16 cellular contexts compared by ENCODE assay signal in genomic region chr15:101062471-101063171, GRCh38.
A peak's percentile ranks its signal among the peaks of the same experiment; 100 is the strongest.
DNase-seq lines count a peak whose midpoint lies in the region; ATAC-seq and TF ChIP-seq lines count a peak whose summit lies in the region.
"Had no signal": no experiment of that assay in that cellular context is flagged by ENCODE, and none has a peak within 500 bp of the region (broad histone marks: within the 10 kb centered on the region; RNA-seq: fewer than 3 reads in every experiment).

No MANE protein-coding gene starts in this region.

- peak; percentile 45 for ATAC-seq in HG03095 (IDR thresholded peaks at IDR 0.05; ENCODE audit: unreplicated experiment)
- peak; percentile 48 for ATAC-seq in esophagus mucosa
- no peak for ATAC-seq in GM19455 (IDR thresholded peaks at IDR 0.05; ENCODE audit: unreplicated experiment)
- ATAC-seq: activated T-cell treated with anti-CD3 and anti-CD28 coated beads, Interleukin-2, amount 50 U/mL, for 72 hours had no signal

- H3K9me3 Mint-ChIP-seq in activated naive CD4-positive, alpha-beta T cell treated with anti-CD3 and anti-CD28 coated beads, Interleukin-2, amount 10 ng/mL, durations not matched to agents 7 days and 5 days: no peaks in the 10 kb centered on the region
- H3K9me3 Mint-ChIP-seq in activated naive CD4-positive, alpha-beta T cell treated with anti-CD3 and anti-CD28 coated beads for 36 hours: no peaks in the 10 kb centered on the region
- no peaks in the 10 kb centered on the region for H3K9me3 Mint-ChIP-seq in type B pancreatic cell
- H3K9me3 Mint-ChIP-seq: activated T-cell treated with anti-CD3 and anti-CD28 coated beads, Interleukin-2, amount 50 U/mL, for 72 hours; natural killer cell had no signal

- TF ChIP-seq CTCF in type B pancreatic cell (conservative IDR thresholded peaks at IDR 0.05): no peak

- CTCF ChIA-PET in activated naive CD4-positive, alpha-beta T cell treated with anti-CD3 and anti-CD28 coated beads, Interleukin-2, amount 10 ng/mL, durations not matched to agents 7 days and 5 days (lab: Charles Lee): interaction anchor here (2.5 kb wide), 1 partner anchor 195 kb away, joined by 9 read pairs; no protein-coding TSS in a partner anchor
- CTCF ChIA-PET in activated naive CD4-positive, alpha-beta T cell treated with anti-CD3 and anti-CD28 coated beads for 36 hours (lab: Charles Lee): interaction anchor here (0.5 kb wide), 1 partner anchor 55 kb away, joined by 4 read pairs; no protein-coding TSS in a partner anchor

- peaks cover 6% of the 10 kb centered on the region for H3K27me3 Mint-ChIP-seq in activated naive CD4-positive, alpha-beta T cell treated with anti-CD3 and anti-CD28 coated beads, Interleukin-2, amount 10 ng/mL, durations not matched to agents 7 days and 5 days
- no peaks in the 10 kb centered on the region for H3K27me3 Mint-ChIP-seq in activated naive CD4-positive, alpha-beta T cell treated with anti-CD3 and anti-CD28 coated beads for 36 hours (ENCODE audit: low read depth)
- H3K27me3 Mint-ChIP-seq in type B pancreatic cell: no peaks in the 10 kb centered on the region

- no peak overlapping the region for H3K4me3 Mint-ChIP-seq in activated naive CD4-positive, alpha-beta T cell treated with anti-CD3 and anti-CD28 coated beads, Interleukin-2, amount 10 ng/mL, durations not matched to agents 7 days and 5 days
- no peak overlapping the region for H3K4me3 Mint-ChIP-seq in activated naive CD4-positive, alpha-beta T cell treated with anti-CD3 and anti-CD28 coated beads for 36 hours
- H3K4me3 Mint-ChIP-seq in type B pancreatic cell: no peak overlapping the region
- H3K4me3 Mint-ChIP-seq: activated T-cell treated with anti-CD3 and anti-CD28 coated beads, Interleukin-2, amount 50 U/mL, for 72 hours; brain; natural killer cell had no signal

- no peak overlapping the region for H3K27ac Mint-ChIP-seq in activated naive CD4-positive, alpha-beta T cell treated with anti-CD3 and anti-CD28 coated beads, Interleukin-2, amount 10 ng/mL, durations not matched to agents 7 days and 5 days
- no peak overlapping the region for H3K27ac Mint-ChIP-seq in activated naive CD4-positive, alpha-beta T cell treated with anti-CD3 and anti-CD28 coated beads for 36 hours
- H3K27ac Mint-ChIP-seq in type B pancreatic cell: no peak overlapping the region
- H3K27ac Mint-ChIP-seq: activated T-cell treated with anti-CD3 and anti-CD28 coated beads, Interleukin-2, amount 50 U/mL, for 72 hours; natural killer cell had no signal

- no peaks in the 10 kb centered on the region for H3K36me3 Mint-ChIP-seq in activated naive CD4-positive, alpha-beta T cell treated with anti-CD3 and anti-CD28 coated beads, Interleukin-2, amount 10 ng/mL, durations not matched to agents 7 days and 5 days
- H3K36me3 Mint-ChIP-seq in activated naive CD4-positive, alpha-beta T cell treated with anti-CD3 and anti-CD28 coated beads for 36 hours (ENCODE audit: low read depth): no peaks in the 10 kb centered on the region
- H3K36me3 Mint-ChIP-seq in type B pancreatic cell: no peaks in the 10 kb centered on the region
- H3K36me3 Mint-ChIP-seq: natural killer cell had no signal

- no peaks in the 10 kb centered on the region for H3K4me1 Mint-ChIP-seq in activated naive CD4-positive, alpha-beta T cell treated with anti-CD3 and anti-CD28 coated beads, Interleukin-2, amount 10 ng/mL, durations not matched to agents 7 days and 5 days
- no peaks in the 10 kb centered on the region for H3K4me1 Mint-ChIP-seq in activated naive CD4-positive, alpha-beta T cell treated with anti-CD3 and anti-CD28 coated beads for 36 hours (ENCODE audit: low read depth)
- peaks cover 10% of the 10 kb centered on the region for H3K4me1 Mint-ChIP-seq in type B pancreatic cell (ENCODE audit: unreplicated experiment)
- H3K4me1 Mint-ChIP-seq: natural killer cell had no signal

- intact Hi-C loops in activated naive CD4-positive, alpha-beta T cell treated with anti-CD3 and anti-CD28 coated beads for 36 hours (cut with micrococcal nuclease): no loop called here

- peak; percentile 16 for DNase-seq in activated naive CD4-positive, alpha-beta T cell treated with anti-CD3 and anti-CD28 coated beads, Interleukin-2, amount 10 ng/mL, durations not matched to agents 7 days and 5 days
- no peak for DNase-seq in activated naive CD4-positive, alpha-beta T cell treated with anti-CD3 and anti-CD28 coated beads for 36 hours
- DNase-seq in type B pancreatic cell (ENCODE audit: extremely low spot score, unreplicated experiment): peak; percentile 36
- DNase-seq in activated CD4-positive, alpha-beta T cell treated with anti-CD3 and anti-CD28 coated beads, Interleukin-2, amount 50 U/mL, for 48 hours: no peak
- no peak for DNase-seq in activated CD4-positive, alpha-beta T cell treated with anti-CD3 and anti-CD28 coated beads for 4 hours
- DNase-seq: activated T-cell treated with anti-CD3 and anti-CD28 coated beads, Interleukin-2, amount 50 U/mL, for 72 hours; DMS53; erythroblast; KBM-7; natural killer cell; NCI-H2171; RPMI8226 had no signal

Comparison
In these comparisons a context has a peak if more than half of its experiments do, and no peak if none do; other contexts are left out.
1. DNase-seq: peak in activated naive CD4-positive, alpha-beta T cell treated with anti-CD3 and anti-CD28 coated beads, Interleukin-2, amount 10 ng/mL, durations not matched to agents 7 days and 5 days (single experiment) and type B pancreatic cell (single experiment); none in activated naive CD4-positive, alpha-beta T cell treated with anti-CD3 and anti-CD28 coated beads for 36 hours (single experiment), activated CD4-positive, alpha-beta T cell treated with anti-CD3 and anti-CD28 coated beads, Interleukin-2, amount 50 U/mL, for 48 hours (0 of 2) and activated CD4-positive, alpha-beta T cell treated with anti-CD3 and anti-CD28 coated beads for 4 hours (0 of 2).